Comparison of ENCODE assay signal across 1 cellular context in genomic region chr19:18135712-18136584, GRCh38.
TF ChIP-seq lines count a peak whose summit lies in the region.

No MANE protein-coding gene starts in this region.

TF ChIP-seq in HepG2, 621 proteins besides CTCF, POLR2A, EP300 and RAD21 (continued from another document and continues in another):
- TF ChIP-seq AHDC1 (CRISPR knock-in tag; IDR thresholded peaks at IDR 0.05; ENCODE audit: borderline replicate concordance) = peak; percentile 69
- TF ChIP-seq ZBTB21 (CRISPR knock-in tag; IDR thresholded peaks at IDR 0.05) = no peak
- no peak for TF ChIP-seq ZNF609 (CRISPR knock-in tag; IDR thresholded peaks at IDR 0.05; ENCODE audit: borderline replicate concordance)
- TF ChIP-seq GTF2F1 (IDR thresholded peaks at IDR 0.05; ENCODE audit: low read length) = no peak
- TF ChIP-seq TARDBP (CRISPR knock-in tag; IDR thresholded peaks at IDR 0.05) = peak; percentile 71; the same call in 1 of the 2 replicates
- no peak for TF ChIP-seq ZBTB26 (CRISPR knock-in tag; IDR thresholded peaks at IDR 0.05; ENCODE audit: borderline replicate concordance)
- no peak for TF ChIP-seq MXD4 (CRISPR knock-in tag; IDR thresholded peaks at IDR 0.05)
- no peak for TF ChIP-seq ZBTB4 (CRISPR knock-in tag; IDR thresholded peaks at IDR 0.05; ENCODE audit: borderline replicate concordance)
- TF ChIP-seq ZBTB44 (CRISPR knock-in tag; IDR thresholded peaks at IDR 0.05) = no peak
- TF ChIP-seq PRPF4 (IDR thresholded peaks at IDR 0.05; ENCODE audit: low read depth, low read length, poor library complexity, severe bottlenecking) = no peak
- TF ChIP-seq DZIP1 (CRISPR knock-in tag; IDR thresholded peaks at IDR 0.05) = no peak
- 0 out of 2 replicates have a peak, but pooled peaks have one; percentile 41 for TF ChIP-seq CREM (IDR thresholded peaks at IDR 0.05)
- no peak for TF ChIP-seq CREM (CRISPR knock-in tag; IDR thresholded peaks at IDR 0.05)
- peak; percentile 78; the same call in 1 of the 2 replicates for TF ChIP-seq KDM1A (CRISPR knock-in tag; IDR thresholded peaks at IDR 0.05)
- TF ChIP-seq SMYD3 (CRISPR knock-in tag; IDR thresholded peaks at IDR 0.05) = peak; percentile 19; the same call in 1 of the 2 replicates
- TF ChIP-seq ZNF792 (CRISPR knock-in tag; IDR thresholded peaks at IDR 0.05) = no peak; the same call in 1 of the 2 replicates
- 0 out of 2 replicates have a peak, but pooled peaks have one; percentile 60 for TF ChIP-seq ZNF772 (CRISPR knock-in tag; IDR thresholded peaks at IDR 0.05)
- TF ChIP-seq PREB (CRISPR knock-in tag; IDR thresholded peaks at IDR 0.05) = no peak
- TF ChIP-seq GFI1 (CRISPR knock-in tag; IDR thresholded peaks at IDR 0.05; ENCODE audit: borderline replicate concordance) = no peak
- no peak for TF ChIP-seq RORA (CRISPR knock-in tag; IDR thresholded peaks at IDR 0.05)
- TF ChIP-seq THAP11 (CRISPR knock-in tag; IDR thresholded peaks at IDR 0.05) = peak; percentile 62; the same call in 1 of the 2 replicates
- no peak for TF ChIP-seq SP1 (IDR thresholded peaks at IDR 0.05)
- TF ChIP-seq SP1 (CRISPR knock-in tag; IDR thresholded peaks at IDR 0.05) = no peak
- TF ChIP-seq AHR (CRISPR knock-in tag; IDR thresholded peaks at IDR 0.05) = no peak
- TF ChIP-seq RXRB (CRISPR knock-in tag; IDR thresholded peaks at IDR 0.05; ENCODE audit: borderline replicate concordance) = peak; percentile 76
- 0 out of 2 replicates have a peak, but pooled peaks have one; percentile 34 for TF ChIP-seq ZBTB43 (CRISPR knock-in tag; conservative IDR thresholded peaks at IDR 0.05)
- peak; percentile 68 for TF ChIP-seq RARA (CRISPR knock-in tag; IDR thresholded peaks at IDR 0.05)
- no peak for TF ChIP-seq GLMP (CRISPR knock-in tag; IDR thresholded peaks at IDR 0.05; ENCODE audit: borderline replicate concordance)
- TF ChIP-seq KLF6 (CRISPR knock-in tag; IDR thresholded peaks at IDR 0.05) = no peak; the same call in 1 of the 2 replicates
- TF ChIP-seq MED1 (CRISPR knock-in tag; IDR thresholded peaks at IDR 0.05) = peak; percentile 86
- TF ChIP-seq ZNF333 (CRISPR knock-in tag; IDR thresholded peaks at IDR 0.05; ENCODE audit: borderline replicate concordance) = 0 out of 2 replicates have a peak, but pooled peaks have one; percentile 31
- peak; percentile 18; the same call in 1 of the 2 replicates for TF ChIP-seq ZBTB7B (CRISPR knock-in tag; IDR thresholded peaks at IDR 0.05)
